1 cellular context compared by ENCODE assay signal in genomic region chr1:145990249-145991097, GRCh38.
TF ChIP-seq lines count a peak whose summit lies in the region.

No MANE protein-coding gene starts in this region.

TF ChIP-seq in GM12878, 131 proteins besides CTCF, POLR2A, EP300 and RAD21:
- no peak for TF ChIP-seq USF1 (IDR thresholded peaks at IDR 0.05; ENCODE audit: borderline replicate concordance, extremely low read length, insufficient read depth, low read depth, low read length)
- TF ChIP-seq CREB1 (IDR thresholded peaks at IDR 0.05; ENCODE audit: low read depth): no peak
- TF ChIP-seq ATF3 (IDR thresholded peaks at IDR 0.05; ENCODE audit: borderline replicate concordance, extremely low read depth, low read depth, low read length): no peak
- no peak for TF ChIP-seq PAX5 (IDR thresholded peaks at IDR 0.05; ENCODE audit: borderline replicate concordance, low read depth, low read length)
- no peak for TF ChIP-seq CEBPB (IDR thresholded peaks at IDR 0.05; ENCODE audit: borderline replicate concordance in 1 of 2, low read depth in 2 of 2, low read length in 2 of 2)
